In genomic region chr3:190616627-190617026, GRCh38 we compare ENCODE assay signal across 18 cellular contexts.
DNase-seq lines count a peak whose midpoint lies in the region; ATAC-seq and TF ChIP-seq lines count a peak whose summit lies in the region.
"Had no signal": no experiment of that assay in that cellular context is flagged by ENCODE, and none has a peak within 500 bp of the region (broad histone marks: within the 10 kb centered on the region; RNA-seq: fewer than 3 reads in every experiment).

No MANE protein-coding gene starts in this region.

- no peak for TF ChIP-seq CTCF in lower lobe of right lung (IDR thresholded peaks at IDR 0.05)
- no peak for TF ChIP-seq CTCF in GM10248 (IDR thresholded peaks at IDR 0.05; ENCODE audit: control extremely low read depth, extremely low read depth, low read depth, missing control alignments)

- H3K9me3 Mint-ChIP-seq in IgD-negative memory B cell: no peaks in the 10 kb centered on the region
- no peaks in the 10 kb centered on the region for H3K9me3 Mint-ChIP-seq in activated CD4-positive, alpha-beta memory T cell treated with anti-CD3 and anti-CD28 coated beads for 36 hours
- H3K9me3 Mint-ChIP-seq: neural crest cell had no signal

- peaks cover 2% of the 10 kb centered on the region for H3K36me3 Mint-ChIP-seq in IgD-negative memory B cell
- H3K36me3 Mint-ChIP-seq in activated CD4-positive, alpha-beta memory T cell treated with anti-CD3 and anti-CD28 coated beads for 36 hours: peaks cover 19% of the 10 kb centered on the region

- H3K27me3 Mint-ChIP-seq in IgD-negative memory B cell: no peaks in the 10 kb centered on the region
- H3K27me3 Mint-ChIP-seq in activated CD4-positive, alpha-beta memory T cell treated with anti-CD3 and anti-CD28 coated beads for 36 hours: no peaks in the 10 kb centered on the region
- H3K27me3 Mint-ChIP-seq: CD4-positive, CD25-positive, alpha-beta regulatory T cell had no signal

- H3K27me3 ChIP-seq in lower lobe of right lung (ENCODE audit: low read depth): no peaks in the 10 kb centered on the region
- H3K27me3 ChIP-seq: ascending aorta had no signal

- no peaks in the 10 kb centered on the region for H3K36me3 ChIP-seq in lower lobe of right lung
- H3K36me3 ChIP-seq: ascending aorta had no signal

- peaks cover 15 to 28% (median 18%) of the 10 kb centered on the region in 3 donors for H3K4me1 Mint-ChIP-seq in IgD-negative memory B cell
- peaks cover 53% of the 10 kb centered on the region for H3K4me1 Mint-ChIP-seq in activated CD4-positive, alpha-beta memory T cell treated with anti-CD3 and anti-CD28 coated beads for 36 hours (ENCODE audit: low read depth)

- peak overlapping the region; percentile 57 to 92 (median 91) for H3K27ac Mint-ChIP-seq in IgD-negative memory B cell
- H3K27ac Mint-ChIP-seq in activated CD4-positive, alpha-beta memory T cell treated with anti-CD3 and anti-CD28 coated beads for 36 hours: peak overlapping the region; percentile 96

- ATAC-seq in lower lobe of right lung (peak; percentile 21), GM21737 (IDR thresholded peaks at IDR 0.05; ENCODE audit: unreplicated experiment) (no peak), HG03442 (IDR thresholded peaks at IDR 0.05; ENCODE audit: unreplicated experiment) (no peak)

- peaks cover 32% of the 10 kb centered on the region for H3K4me1 ChIP-seq in lower lobe of right lung
- H3K4me1 ChIP-seq: ascending aorta had no signal

- H3K9me3 ChIP-seq in lower lobe of right lung: no peaks in the 10 kb centered on the region
- H3K9me3 ChIP-seq: ascending aorta had no signal

- peak overlapping the region; percentile 61 for H3K27ac ChIP-seq in lower lobe of right lung
- H3K27ac ChIP-seq: ascending aorta, GM23248, KMS-11, RWPE1 had no signal

- H3K4me3 Mint-ChIP-seq in IgD-negative memory B cell: peak overlapping the region in 1 of 4 donors; percentile 80
- H3K4me3 Mint-ChIP-seq in activated CD4-positive, alpha-beta memory T cell treated with anti-CD3 and anti-CD28 coated beads for 36 hours: no peak overlapping the region
- H3K4me3 Mint-ChIP-seq: neural crest cell had no signal

- POLR2A ChIA-PET in activated CD4-positive, alpha-beta memory T cell treated with anti-CD3 and anti-CD28 coated beads for 36 hours (lab: Charles Lee): interaction anchor here (1.3 kb wide), 1 partner anchor 103 kb away, joined by 3 read pairs; the partner anchor contains the start of gene IL1RAP
- POLR2A ChIA-PET in GM10248 (lab: Yijun Ruan, JAX): no interaction called here

- CTCF ChIA-PET in activated CD4-positive, alpha-beta memory T cell treated with anti-CD3 and anti-CD28 coated beads for 36 hours (lab: Charles Lee): interaction anchor here (1.0 kb wide), 1 partner anchor 23 kb away, joined by 3 read pairs; no protein-coding TSS in a partner anchor
- CTCF ChIA-PET in GM10248 (lab: Yijun Ruan, JAX): no interaction called here

- intact Hi-C loops in activated CD4-positive, alpha-beta memory T cell treated with anti-CD3 and anti-CD28 coated beads for 36 hours (cut with micrococcal nuclease): loop anchor here (5.0 kb wide), 2 partner anchors 409 to 1829 kb away; no protein-coding TSS in a partner anchor
- intact Hi-C loops in lower lobe of right lung (cut with DNase I): no loop called here

- DNase-seq in CD1c-positive myeloid dendritic cell (ENCODE audit: extremely low spot score) (peak; percentile 58), lower lobe of right lung (no peak), GM10248 (ENCODE audit: extremely low spot score) (no peak)
- DNase-seq in activated CD4-positive, alpha-beta memory T cell treated with anti-CD3 and anti-CD28 coated beads for 36 hours: peak; percentile 13
- no peak for DNase-seq in activated effector memory CD4-positive, alpha-beta T cell treated with Interleukin-2 at 50 U/mL for 16 hours
- DNase-seq: GM23248; NCI-H1694; NCI-H524 treated with DMSO at 0.1 percent for 48 hours; stimulated activated CD4-positive, alpha-beta T cell treated with anti-CD3 and anti-CD28 coated beads, Interleukin-4, amount 100 ng/mL, for 4 hours had no signal

- no peak overlapping the region for H3K4me3 ChIP-seq in lower lobe of right lung
- H3K4me3 ChIP-seq: ascending aorta, GM23248, lung had no signal

Comparison
In these comparisons a context has a peak if more than half of its experiments do, and no peak if none do; other contexts are left out.
1. DNase-seq: peak in CD1c-positive myeloid dendritic cell (single experiment) and activated CD4-positive, alpha-beta memory T cell treated with anti-CD3 and anti-CD28 coated beads for 36 hours (single experiment); none in lower lobe of right lung (single experiment), GM10248 (single experiment) and activated effector memory CD4-positive, alpha-beta T cell treated with Interleukin-2 at 50 U/mL for 16 hours (single experiment).
2. ATAC-seq: peak in lower lobe of right lung (2 of 2); none in GM21737 (single experiment) and HG03442 (single experiment).